9 cellular contexts compared by ENCODE assay signal in genomic region chr22:40789131-40789530, GRCh38.
"Had no signal": no experiment of that assay in that cellular context is flagged by ENCODE, and none has a peak within 500 bp of the region (broad histone marks: within the 10 kb centered on the region; RNA-seq: fewer than 3 reads in every experiment).

No MANE protein-coding gene starts in this region.

- H3K27me3 Mint-ChIP-seq: IgD-negative memory B cell had no signal

- H3K27ac Mint-ChIP-seq: HFFc6, IgD-negative memory B cell had no signal

- DNase-seq: GM23248, GOT3, H7, HFFc6 had no signal

- ATAC-seq: HCT116, HepG2 had no signal

- H3K4me3 Mint-ChIP-seq: HFFc6, IgD-negative memory B cell had no signal

- H3K9me3 Mint-ChIP-seq: HFFc6, IgD-negative memory B cell had no signal

- H2AFZ ChIP-seq: GM23248 had no signal

- H3K9ac ChIP-seq: GM23248 had no signal

- H3K4me3 ChIP-seq: GM23248, HAP-1 had no signal

- H3K9me3 ChIP-seq: HAP-1 had no signal

- H3K27ac ChIP-seq: GM23248, HL-60 had no signal
